Comparison of ENCODE assay signal across 8 cellular contexts in the genomic region with DNA sequence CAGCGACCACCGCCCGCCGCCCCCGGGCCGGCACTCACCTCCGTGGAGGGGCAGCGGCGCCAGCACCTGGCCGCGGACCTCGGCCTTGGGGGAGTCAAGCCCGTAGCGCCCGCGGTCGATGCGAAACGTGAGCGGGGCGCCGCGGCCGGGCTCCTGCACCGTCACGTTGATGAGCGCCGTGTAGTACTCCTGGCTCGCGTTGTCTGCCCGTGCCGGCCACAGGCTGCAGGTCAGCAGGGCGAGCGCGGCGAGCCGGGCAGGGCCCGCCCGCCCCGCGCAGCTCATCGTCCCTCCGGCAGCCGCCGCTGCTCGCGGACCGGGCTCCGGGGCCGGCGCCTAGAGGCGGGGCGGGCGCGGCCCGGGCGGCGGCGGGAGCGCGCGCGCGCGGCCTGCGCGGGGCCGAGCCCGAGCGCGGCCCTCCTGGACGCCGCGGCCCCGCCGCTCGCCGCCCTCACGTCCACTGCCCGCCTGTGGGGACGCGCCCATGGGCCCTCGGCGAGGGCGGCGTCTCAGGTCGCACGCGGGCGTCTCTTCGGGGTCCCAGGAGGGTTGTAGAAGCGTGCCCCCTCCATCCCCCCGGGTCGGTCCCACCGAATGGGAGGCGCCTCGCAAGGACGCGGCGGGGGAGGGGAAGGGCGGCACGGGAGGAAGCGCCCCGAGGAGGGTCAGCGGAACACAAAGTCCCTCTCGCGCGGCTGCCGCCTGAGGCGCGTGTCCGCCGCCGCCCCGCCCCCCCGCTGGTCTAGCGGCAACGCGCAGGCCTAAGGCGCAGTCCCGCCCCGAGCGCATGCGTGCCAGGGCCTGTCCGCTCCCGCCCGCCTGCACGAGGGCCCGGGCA. TPM values are rescaled to one million over a fixed set of nuclear protein-coding genes. Genes with fewer than 3 reads are reported as not detected.
DNase-seq lines count a peak whose midpoint lies in the region; FAIRE-seq and TF ChIP-seq lines count a peak whose summit lies in the region.

A gene with protein sequence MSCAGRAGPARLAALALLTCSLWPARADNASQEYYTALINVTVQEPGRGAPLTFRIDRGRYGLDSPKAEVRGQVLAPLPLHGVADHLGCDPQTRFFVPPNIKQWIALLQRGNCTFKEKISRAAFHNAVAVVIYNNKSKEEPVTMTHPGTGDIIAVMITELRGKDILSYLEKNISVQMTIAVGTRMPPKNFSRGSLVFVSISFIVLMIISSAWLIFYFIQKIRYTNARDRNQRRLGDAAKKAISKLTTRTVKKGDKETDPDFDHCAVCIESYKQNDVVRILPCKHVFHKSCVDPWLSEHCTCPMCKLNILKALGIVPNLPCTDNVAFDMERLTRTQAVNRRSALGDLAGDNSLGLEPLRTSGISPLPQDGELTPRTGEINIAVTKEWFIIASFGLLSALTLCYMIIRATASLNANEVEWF (minus strand): TSS at position 342 of the 838 bp plus-strand sequence. CDS start 57 bp downstream, at position 285.

- peaks cover 39% of the 10 kb centered on the region for H3K27me3 Mint-ChIP-seq in activated T-helper 1 cell treated with anti-CD3 and anti-CD28 coated beads, Interleukin-12 subunit alpha, Interleukin-12 subunit beta, Interleukin-2, Interleukin-4 antibody, amounts not matched to agents 30 ng/mL and 10 ng/mL and 1 ng/mL, durations not matched to agents 14 hours and 24 hours and 36 hours (ENCODE audit: insufficient read depth)

- no peaks in the 10 kb centered on the region for H3F3A ChIP-seq in MM.1S (ENCODE audit: insufficient read depth, low read length)

- TF ChIP-seq CTCF in esophagus muscularis mucosa (IDR thresholded peaks at IDR 0.05) (no peak), MM.1S (IDR thresholded peaks at IDR 0.05; ENCODE audit: low read length) (no peak)

- no peak within 1 kb of the TSS for H3K4me2 ChIP-seq in MM.1S (ENCODE audit: low read depth, low read length)

- FAIRE-seq in GM12892 (lab: Jason Lieb, UNC) (no peak), HTR-8/SVneo (lab: Jason Lieb, UNC) (peak; percentile 89)

- peaks cover 5% of the 10 kb centered on the region for H3K36me3 Mint-ChIP-seq in activated T-helper 1 cell treated with anti-CD3 and anti-CD28 coated beads, Interleukin-12 subunit alpha, Interleukin-12 subunit beta, Interleukin-2, Interleukin-4 antibody, amounts not matched to agents 30 ng/mL and 10 ng/mL and 1 ng/mL, durations not matched to agents 14 hours and 24 hours and 36 hours (ENCODE audit: low read depth)

- H2AFZ ChIP-seq in MM.1S (ENCODE audit: low read length) = no peak within 1 kb of the TSS

- H3K27ac Mint-ChIP-seq in activated T-helper 1 cell treated with anti-CD3 and anti-CD28 coated beads, Interleukin-12 subunit alpha, Interleukin-12 subunit beta, Interleukin-2, Interleukin-4 antibody, amounts not matched to agents 30 ng/mL and 10 ng/mL and 1 ng/mL, durations not matched to agents 14 hours and 24 hours and 36 hours = peak within 1 kb of the TSS; percentile 50

- H3K4me3 Mint-ChIP-seq in activated T-helper 1 cell treated with anti-CD3 and anti-CD28 coated beads, Interleukin-12 subunit alpha, Interleukin-12 subunit beta, Interleukin-2, Interleukin-4 antibody, amounts not matched to agents 30 ng/mL and 10 ng/mL and 1 ng/mL, durations not matched to agents 14 hours and 24 hours and 36 hours = peak within 1 kb of the TSS; percentile 82

- no peaks in the 10 kb centered on the region for H4K20me1 ChIP-seq in MM.1S (ENCODE audit: insufficient read depth, low read length)

- no peaks in the 10 kb centered on the region for H3K79me2 ChIP-seq in MM.1S (ENCODE audit: low read length)

- H3K9me3 Mint-ChIP-seq in activated T-helper 1 cell treated with anti-CD3 and anti-CD28 coated beads, Interleukin-12 subunit alpha, Interleukin-12 subunit beta, Interleukin-2, Interleukin-4 antibody, amounts not matched to agents 30 ng/mL and 10 ng/mL and 1 ng/mL, durations not matched to agents 14 hours and 24 hours and 36 hours = peaks cover 12% of the 10 kb centered on the region

- intact Hi-C loops in activated T-helper 1 cell treated with anti-CD3 and anti-CD28 coated beads, Interleukin-12 subunit alpha, Interleukin-12 subunit beta, Interleukin-2, Interleukin-4 antibody, amounts not matched to agents 30 ng/mL and 10 ng/mL and 1 ng/mL, durations not matched to agents 14 hours and 24 hours and 36 hours (cut with micrococcal nuclease) = loop anchor here (1.0 to 5.0 kb wide), 9 partner anchors 19 to 1444 kb away; a partner anchor contains a TSS
- intact Hi-C loops in esophagus muscularis mucosa (cut with DNase I) = loop anchor here (10.0 kb wide), 1 partner anchor 167 kb away; a partner anchor contains a TSS

- H3K9me3 ChIP-seq in esophagus muscularis mucosa = no peaks in the 10 kb centered on the region
- H3K9me3 ChIP-seq in muscle layer of colon (ENCODE audit: low read length) = no peaks in the 10 kb centered on the region
- no peaks in the 10 kb centered on the region for H3K9me3 ChIP-seq in MM.1S (replicated peaks; ENCODE audit: insufficient read depth, low read length)

- peak within 1 kb of the TSS; percentile 21 for H3K9ac ChIP-seq in muscle layer of colon (ENCODE audit: low read length)
- H3K9ac ChIP-seq in MM.1S (ENCODE audit: low read length) = no peak within 1 kb of the TSS

- H3K4me1 ChIP-seq in esophagus muscularis mucosa (peaks cover 15 to 40% (median 34%) of the 10 kb centered on the region in 4 donors), muscle layer of colon (ENCODE audit: insufficient read depth, low read length) (peaks cover 28% of the 10 kb centered on the region), MM.1S (ENCODE audit: low read length) (no peaks in the 10 kb centered on the region)

- H3K27me3 ChIP-seq in esophagus muscularis mucosa (no peaks in the 10 kb centered on the region), muscle layer of colon (ENCODE audit: control insufficient read depth in 1 of 2, insufficient read depth in 2 of 2, low read length in 2 of 2) (no peaks in the 10 kb centered on the region), MM.1S (replicated peaks; ENCODE audit: insufficient read depth, low read length) (peaks cover 9% of the 10 kb centered on the region; the same call in 1 of the 2 replicates)

- H3K36me3 ChIP-seq in esophagus muscularis mucosa (no peaks in the 10 kb centered on the region), muscle layer of colon (ENCODE audit: insufficient read depth, low read length) (no peaks in the 10 kb centered on the region), MM.1S (replicated peaks; ENCODE audit: insufficient read depth, low read length) (no peaks in the 10 kb centered on the region)

- H3K4me1 Mint-ChIP-seq in activated T-helper 1 cell treated with anti-CD3 and anti-CD28 coated beads, Interleukin-12 subunit alpha, Interleukin-12 subunit beta, Interleukin-2, Interleukin-4 antibody, amounts not matched to agents 30 ng/mL and 10 ng/mL and 1 ng/mL, durations not matched to agents 14 hours and 24 hours and 36 hours (ENCODE audit: low read depth) = peaks cover 5% of the 10 kb centered on the region

- DNase-seq in GM12892 (ENCODE audit: insufficient read length) = peak; percentile 32
- DNase-seq in HTR-8/SVneo (ENCODE audit: insufficient read length, low spot score) = peak; percentile 93
- peak; percentile 93 for DNase-seq in RKO (ENCODE audit: low spot score)
- DNase-seq in activated T-helper 1 cell treated with anti-CD3 and anti-CD28 coated beads, Interleukin-12 subunit alpha, Interleukin-12 subunit beta, Interleukin-2, Interleukin-4 antibody, amounts not matched to agents 30 ng/mL and 10 ng/mL and 1 ng/mL, durations not matched to agents 14 hours and 24 hours and 36 hours (ENCODE audit: low spot score) = peak; percentile 76
- DNase-seq in esophagus muscularis mucosa (ENCODE audit: extremely low spot score) = peak; percentile 95
- DNase-seq in stimulated activated CD8-positive, alpha-beta memory T cell treated with anti-CD3 and anti-CD28 coated beads, Interleukin-4, amount 100 ng/mL, for 4 hours (ENCODE audit: low read depth in 2 of 2, low spot score in 1 of 2) = peak; percentile 55 to 77
- DNase-seq in MM.1S = no peak

- peak within 1 kb of the TSS; percentile 95 to 97 (median 96) for H3K27ac ChIP-seq in esophagus muscularis mucosa (replicated peaks in 1 of 4)
- peak within 1 kb of the TSS; percentile 78 for H3K27ac ChIP-seq in muscle layer of colon (ENCODE audit: low read depth, low read length)
- no peak within 1 kb of the TSS for H3K27ac ChIP-seq in MM.1S (ENCODE audit: low read length)

- no peak for TF ChIP-seq EP300 in esophagus muscularis mucosa (IDR thresholded peaks at IDR 0.05)

- H3K9me2 ChIP-seq in MM.1S (replicated peaks; ENCODE audit: insufficient read depth, low read length) = no peaks in the 10 kb centered on the region

- under 1% methylated on average over 21 of the region's 129 CpGs for WGBS in esophagus muscularis mucosa

- TF ChIP-seq POLR2A in GM12892 (IDR thresholded peaks at IDR 0.05; ENCODE audit: low read depth, low read length) (no peak), esophagus muscularis mucosa (IDR thresholded peaks at IDR 0.05; ENCODE audit: low read depth) (peak; percentile 31)

- H3K4me3 ChIP-seq in esophagus muscularis mucosa (peak within 1 kb of the TSS; percentile 87 to 98 (median 95)), muscle layer of colon (ENCODE audit: low read depth in 1 of 2, low read length in 2 of 2) (peak within 1 kb of the TSS; percentile 58 to 81), MM.1S (ENCODE audit: low read length) (no peak within 1 kb of the TSS)

RNA-seq across cellular contexts. Expression of the gene that starts here (rescaled TPM):
- polyA plus RNA-seq in GM12892 (2012; ENCODE audit: missing spikeins) = 0.06 TPM
- total RNA-seq in activated T-helper 1 cell treated with anti-CD3 and anti-CD28 coated beads, Interleukin-12 subunit alpha, Interleukin-12 subunit beta, Interleukin-2, Interleukin-4 antibody, amounts not matched to agents 30 ng/mL and 10 ng/mL and 1 ng/mL, durations not matched to agents 14 hours and 24 hours and 36 hours = 7.6 and 7.7 TPM in 2 replicates
- 100 to 1,000 TPM in 3 of 4 donors, 10 to 100 TPM in 1; 98.4 to 136 (median 108) TPM for total RNA-seq in esophagus muscularis mucosa

Comparison
In these comparisons a context has a peak if more than half of its experiments do, and no peak if none do; other contexts are left out.
1. RNA of the gene that starts here (total RNA-seq): 98.4 to 136 TPM in esophagus muscularis mucosa; 7.6 to 7.7 TPM in activated T-helper 1 cell treated with anti-CD3 and anti-CD28 coated beads, Interleukin-12 subunit alpha, Interleukin-12 subunit beta, Interleukin-2, Interleukin-4 antibody, amounts not matched to agents 30 ng/mL and 10 ng/mL and 1 ng/mL, durations not matched to agents 14 hours and 24 hours and 36 hours; every median in the first group is over 10 times any median in the second.